1 cellular context compared by ENCODE assay signal in the genomic region with DNA sequence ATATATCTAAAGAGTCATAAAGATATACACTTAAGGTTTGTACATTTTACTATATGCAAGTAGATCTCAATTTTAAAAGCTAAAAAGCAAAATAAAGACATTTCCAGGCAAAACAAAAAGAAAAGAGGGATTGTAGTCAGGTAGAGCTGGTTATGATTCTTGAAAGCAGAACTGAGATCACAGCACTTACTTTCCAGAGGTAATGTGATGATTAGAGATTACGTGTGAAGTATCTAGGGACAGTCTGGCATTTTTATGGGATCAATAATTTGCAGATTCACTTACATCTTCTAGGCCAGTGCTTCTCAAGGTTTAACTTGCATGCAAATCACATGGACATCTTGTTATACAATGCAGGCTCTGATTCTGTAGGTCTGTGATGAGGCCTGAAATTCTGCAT.
TF ChIP-seq lines count a peak whose summit lies in the region.

No MANE protein-coding gene starts in this region.

TF ChIP-seq in GM12878, 131 proteins besides CTCF, POLR2A, EP300 and RAD21 (continued from another document):
- TF ChIP-seq, protein P1, sequence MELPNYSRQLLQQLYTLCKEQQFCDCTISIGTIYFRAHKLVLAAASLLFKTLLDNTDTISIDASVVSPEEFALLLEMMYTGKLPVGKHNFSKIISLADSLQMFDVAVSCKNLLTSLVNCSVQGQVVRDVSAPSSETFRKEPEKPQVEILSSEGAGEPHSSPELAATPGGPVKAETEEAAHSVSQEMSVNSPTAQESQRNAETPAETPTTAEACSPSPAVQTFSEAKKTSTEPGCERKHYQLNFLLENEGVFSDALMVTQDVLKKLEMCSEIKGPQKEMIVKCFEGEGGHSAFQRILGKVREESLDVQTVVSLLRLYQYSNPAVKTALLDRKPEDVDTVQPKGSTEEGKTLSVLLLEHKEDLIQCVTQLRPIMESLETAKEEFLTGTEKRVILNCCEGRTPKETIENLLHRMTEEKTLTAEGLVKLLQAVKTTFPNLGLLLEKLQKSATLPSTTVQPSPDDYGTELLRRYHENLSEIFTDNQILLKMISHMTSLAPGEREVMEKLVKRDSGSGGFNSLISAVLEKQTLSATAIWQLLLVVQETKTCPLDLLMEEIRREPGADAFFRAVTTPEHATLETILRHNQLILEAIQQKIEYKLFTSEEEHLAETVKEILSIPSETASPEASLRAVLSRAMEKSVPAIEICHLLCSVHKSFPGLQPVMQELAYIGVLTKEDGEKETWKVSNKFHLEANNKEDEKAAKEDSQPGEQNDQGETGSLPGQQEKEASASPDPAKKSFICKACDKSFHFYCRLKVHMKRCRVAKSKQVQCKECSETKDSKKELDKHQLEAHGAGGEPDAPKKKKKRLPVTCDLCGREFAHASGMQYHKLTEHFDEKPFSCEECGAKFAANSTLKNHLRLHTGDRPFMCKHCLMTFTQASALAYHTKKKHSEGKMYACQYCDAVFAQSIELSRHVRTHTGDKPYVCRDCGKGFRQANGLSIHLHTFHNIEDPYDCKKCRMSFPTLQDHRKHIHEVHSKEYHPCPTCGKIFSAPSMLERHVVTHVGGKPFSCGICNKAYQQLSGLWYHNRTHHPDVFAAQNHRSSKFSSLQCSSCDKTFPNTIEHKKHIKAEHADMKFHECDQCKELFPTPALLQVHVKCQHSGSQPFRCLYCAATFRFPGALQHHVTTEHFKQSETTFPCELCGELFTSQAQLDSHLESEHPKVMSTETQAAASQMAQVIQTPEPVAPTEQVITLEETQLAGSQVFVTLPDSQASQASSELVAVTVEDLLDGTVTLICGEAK (IDR thresholded peaks at IDR 0.05; ENCODE audit: borderline replicate concordance), result no peak
- TF ChIP-seq, protein P2, sequence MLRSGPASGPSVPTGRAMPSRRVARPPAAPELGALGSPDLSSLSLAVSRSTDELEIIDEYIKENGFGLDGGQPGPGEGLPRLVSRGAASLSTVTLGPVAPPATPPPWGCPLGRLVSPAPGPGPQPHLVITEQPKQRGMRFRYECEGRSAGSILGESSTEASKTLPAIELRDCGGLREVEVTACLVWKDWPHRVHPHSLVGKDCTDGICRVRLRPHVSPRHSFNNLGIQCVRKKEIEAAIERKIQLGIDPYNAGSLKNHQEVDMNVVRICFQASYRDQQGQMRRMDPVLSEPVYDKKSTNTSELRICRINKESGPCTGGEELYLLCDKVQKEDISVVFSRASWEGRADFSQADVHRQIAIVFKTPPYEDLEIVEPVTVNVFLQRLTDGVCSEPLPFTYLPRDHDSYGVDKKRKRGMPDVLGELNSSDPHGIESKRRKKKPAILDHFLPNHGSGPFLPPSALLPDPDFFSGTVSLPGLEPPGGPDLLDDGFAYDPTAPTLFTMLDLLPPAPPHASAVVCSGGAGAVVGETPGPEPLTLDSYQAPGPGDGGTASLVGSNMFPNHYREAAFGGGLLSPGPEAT (IDR thresholded peaks at IDR 0.05; ENCODE audit: low read depth), result peak; percentile 55
- TF ChIP-seq, protein P3, sequence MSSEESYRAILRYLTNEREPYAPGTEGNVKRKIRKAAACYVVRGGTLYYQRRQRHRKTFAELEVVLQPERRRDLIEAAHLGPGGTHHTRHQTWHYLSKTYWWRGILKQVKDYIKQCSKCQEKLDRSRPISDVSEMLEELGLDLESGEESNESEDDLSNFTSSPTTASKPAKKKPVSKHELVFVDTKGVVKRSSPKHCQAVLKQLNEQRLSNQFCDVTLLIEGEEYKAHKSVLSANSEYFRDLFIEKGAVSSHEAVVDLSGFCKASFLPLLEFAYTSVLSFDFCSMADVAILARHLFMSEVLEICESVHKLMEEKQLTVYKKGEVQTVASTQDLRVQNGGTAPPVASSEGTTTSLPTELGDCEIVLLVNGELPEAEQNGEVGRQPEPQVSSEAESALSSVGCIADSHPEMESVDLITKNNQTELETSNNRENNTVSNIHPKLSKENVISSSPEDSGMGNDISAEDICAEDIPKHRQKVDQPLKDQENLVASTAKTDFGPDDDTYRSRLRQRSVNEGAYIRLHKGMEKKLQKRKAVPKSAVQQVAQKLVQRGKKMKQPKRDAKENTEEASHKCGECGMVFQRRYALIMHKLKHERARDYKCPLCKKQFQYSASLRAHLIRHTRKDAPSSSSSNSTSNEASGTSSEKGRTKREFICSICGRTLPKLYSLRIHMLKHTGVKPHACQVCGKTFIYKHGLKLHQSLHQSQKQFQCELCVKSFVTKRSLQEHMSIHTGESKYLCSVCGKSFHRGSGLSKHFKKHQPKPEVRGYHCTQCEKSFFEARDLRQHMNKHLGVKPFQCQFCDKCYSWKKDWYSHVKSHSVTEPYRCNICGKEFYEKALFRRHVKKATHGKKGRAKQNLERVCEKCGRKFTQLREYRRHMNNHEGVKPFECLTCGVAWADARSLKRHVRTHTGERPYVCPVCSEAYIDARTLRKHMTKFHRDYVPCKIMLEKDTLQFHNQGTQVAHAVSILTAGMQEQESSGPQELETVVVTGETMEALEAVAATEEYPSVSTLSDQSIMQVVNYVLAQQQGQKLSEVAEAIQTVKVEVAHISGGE (CRISPR knock-in tag; IDR thresholded peaks at IDR 0.05), result no peak
- peak; percentile 66; the same call in 1 of the 2 replicates for TF ChIP-seq SPI1 (IDR thresholded peaks at IDR 0.05; ENCODE audit: borderline replicate concordance, insufficient read depth, low read depth, low read length)
